ENCODE assay signal across 1 cellular context in genomic region chr19:14563989-14564650, GRCh38.
TF ChIP-seq lines count a peak whose summit lies in the region.

No MANE protein-coding gene starts in this region.

TF ChIP-seq in GM12878, 131 proteins besides CTCF, POLR2A, EP300 and RAD21:
- TF ChIP-seq ZNF622 (IDR thresholded peaks at IDR 0.05), result no peak
- TF ChIP-seq HDAC6 (IDR thresholded peaks at IDR 0.05; ENCODE audit: unreplicated experiment), result no peak
- no peak for TF ChIP-seq SPI1 (IDR thresholded peaks at IDR 0.05; ENCODE audit: borderline replicate concordance, insufficient read depth, low read depth, low read length)
- no peak for TF ChIP-seq MLLT1 (IDR thresholded peaks at IDR 0.05)
- TF ChIP-seq LARP7 (IDR thresholded peaks at IDR 0.05), result no peak
TF ChIP-seq in GM12878: peak in this region for 0.
